Comparison of ENCODE assay signal across 8 cellular contexts in the genomic region with DNA sequence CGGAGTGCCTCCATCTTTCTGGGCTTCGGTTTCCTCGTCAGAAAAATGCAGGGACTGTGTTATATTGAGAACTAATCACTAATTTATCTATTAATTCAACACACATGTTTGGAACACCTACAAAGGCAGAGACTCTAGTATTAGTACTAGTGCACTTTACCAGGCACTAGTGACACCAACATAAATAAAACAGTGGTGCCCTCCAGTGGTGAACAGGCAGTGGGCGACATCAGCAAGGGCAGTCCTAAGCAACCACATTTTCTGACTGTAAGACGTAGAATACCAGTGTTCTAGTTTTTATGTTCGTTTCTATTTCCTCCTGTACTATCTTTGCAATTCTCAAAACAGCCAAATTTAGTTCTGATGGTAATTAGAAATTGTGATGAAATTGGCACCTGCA.
DNase-seq lines count a peak whose midpoint lies in the region; ATAC-seq and TF ChIP-seq lines count a peak whose summit lies in the region.

No MANE protein-coding gene starts in this region.

- no peak overlapping the region for H3K27ac Mint-ChIP-seq in activated naive CD4-positive, alpha-beta T cell treated with anti-CD3 and anti-CD28 coated beads, Interleukin-2, amount 50 U/mL, for 72 hours

- DNase-seq in AG09319 (ENCODE audit: extremely low read depth, low read depth) (no peak), GM12865 (ENCODE audit: low read depth) (peak; percentile 67), NCI-H345 (lab: John Stamatoyannopoulos, UW) (peak; percentile 8), left lobe of liver (ENCODE audit: low spot score) (no peak)
- DNase-seq in activated naive CD4-positive, alpha-beta T cell treated with anti-CD3 and anti-CD28 coated beads, Interleukin-2, amount 50 U/mL, for 72 hours (ENCODE audit: low spot score in 2 of 2) = peak in 1 of 2 donors; percentile 38
- no peak for DNase-seq in central memory CD4-positive, alpha-beta T cell

- ATAC-seq in HG02571 (IDR thresholded peaks at IDR 0.05; ENCODE audit: unreplicated experiment) (peak; percentile 86), left lobe of liver (peak; percentile 19), HG03025 (IDR thresholded peaks at IDR 0.05; ENCODE audit: low FRiP score, unreplicated experiment) (no peak)
- peak; percentile 79 for ATAC-seq in activated naive CD4-positive, alpha-beta T cell treated with anti-CD3 and anti-CD28 coated beads, Interleukin-2, amount 50 U/mL, for 72 hours

- H3K36me3 Mint-ChIP-seq in activated naive CD4-positive, alpha-beta T cell treated with anti-CD3 and anti-CD28 coated beads, Interleukin-2, amount 50 U/mL, for 72 hours = no peaks in the 10 kb centered on the region

- H3K4me3 ChIP-seq in GM12865 (ENCODE audit: low read depth, low read length) = no peak overlapping the region

- TF ChIP-seq CTCF in AG09319 (IDR thresholded peaks at IDR 0.05; ENCODE audit: low read depth, low read length) = peak; percentile 33
- peak; percentile 55 for TF ChIP-seq CTCF in GM12865 (IDR thresholded peaks at IDR 0.05; ENCODE audit: insufficient read depth, low read depth, low read length, missing control alignments)

- H3K9me3 Mint-ChIP-seq in activated naive CD4-positive, alpha-beta T cell treated with anti-CD3 and anti-CD28 coated beads, Interleukin-2, amount 50 U/mL, for 72 hours = no peaks in the 10 kb centered on the region

Comparison
In these comparisons a context has a peak if more than half of its experiments do, and no peak if none do; other contexts are left out.
1. DNase-seq: peak in GM12865 (single experiment) and NCI-H345 (single experiment); none in AG09319 (single experiment), left lobe of liver (single experiment) and central memory CD4-positive, alpha-beta T cell (single experiment).